ENCODE assay signal across 10 cellular contexts in the genomic region with DNA sequence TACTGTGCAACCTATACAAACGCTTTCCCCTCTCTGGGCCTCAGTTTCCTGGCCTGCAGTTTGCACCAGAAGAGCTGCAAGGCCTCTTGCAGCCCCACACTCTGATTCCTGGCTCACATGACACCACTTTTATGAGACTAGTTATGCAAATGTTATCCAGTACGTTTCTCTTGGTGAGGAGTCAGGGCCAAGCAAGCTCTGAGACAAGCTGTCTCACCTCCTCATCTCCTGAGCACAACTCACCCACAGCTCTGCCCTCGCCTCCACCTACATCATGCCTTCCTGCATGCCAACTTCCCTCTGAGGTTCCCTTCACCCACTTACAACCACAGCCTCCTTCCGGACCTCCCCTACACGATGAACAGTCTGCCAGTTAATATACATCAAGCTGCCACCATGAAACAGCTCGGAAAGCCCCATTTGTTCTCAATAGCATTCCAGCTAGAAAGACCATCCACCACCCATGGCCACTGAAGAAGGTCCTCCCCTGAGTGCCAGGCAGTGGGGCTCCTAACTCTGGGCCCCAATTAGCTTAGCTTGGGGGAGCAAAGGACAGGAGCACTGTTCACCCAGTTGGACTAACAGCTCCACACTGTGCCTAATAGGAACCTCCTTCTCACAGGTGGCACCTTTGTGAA. TPM values are rescaled to one million over a fixed set of nuclear protein-coding genes. Genes with fewer than 3 reads are reported as not detected.
A peak's percentile ranks its signal among the peaks of the same experiment; 100 is the strongest.
DNase-seq lines count a peak whose midpoint lies in the region; ATAC-seq and TF ChIP-seq lines count a peak whose summit lies in the region.
"Had no signal": no experiment of that assay in that cellular context is flagged by ENCODE, and none has a peak within 500 bp of the region (broad histone marks: within the 10 kb centered on the region; RNA-seq: fewer than 3 reads in every experiment).

No MANE protein-coding gene starts in this region.

- H3K27me3 ChIP-seq in DND-41 (ENCODE audit: insufficient read depth, low read length, poor library complexity) (peaks cover 10% of the 10 kb centered on the region), MG63 (no peaks in the 10 kb centered on the region; the same call in 1 of the 2 replicates)

- no peak overlapping the region for H3K4me3 ChIP-seq in DND-41 (ENCODE audit: low read depth in 1 of 2, low read length in 2 of 2)
- H3K4me3 ChIP-seq in MG63, result no peak overlapping the region
- H3K4me3 ChIP-seq: K562 had no signal

- H3K9me3 ChIP-seq in DND-41 (ENCODE audit: insufficient read depth, low read length, severe bottlenecking) (no peaks in the 10 kb centered on the region), MG63 (peaks cover 9% of the 10 kb centered on the region)

- peaks cover 7% of the 10 kb centered on the region for H3K9me3 Mint-ChIP-seq in activated CD4-positive, alpha-beta T cell treated with anti-CD3 and anti-CD28 coated beads, Interleukin-2, amount 10 ng/mL, durations not matched to agents 24 days and 14 days
- no peaks in the 10 kb centered on the region for H3K9me3 Mint-ChIP-seq in memory B cell
- H3K9me3 Mint-ChIP-seq: nephron had no signal

- H3K27ac Mint-ChIP-seq in activated CD4-positive, alpha-beta T cell treated with anti-CD3 and anti-CD28 coated beads, Interleukin-2, amount 10 ng/mL, durations not matched to agents 24 days and 14 days, result peak overlapping the region; percentile 82
- peak overlapping the region; percentile 86 for H3K27ac Mint-ChIP-seq in memory B cell
- H3K27ac Mint-ChIP-seq: nephron had no signal

- peaks cover 3% of the 10 kb centered on the region for H3K36me3 Mint-ChIP-seq in activated CD4-positive, alpha-beta T cell treated with anti-CD3 and anti-CD28 coated beads, Interleukin-2, amount 10 ng/mL, durations not matched to agents 24 days and 14 days (ENCODE audit: low read depth)
- H3K36me3 Mint-ChIP-seq in memory B cell, result no peaks in the 10 kb centered on the region

- peak; percentile 95 for ATAC-seq in DND-41 (ENCODE audit: insufficient read depth, low read depth)
- ATAC-seq in HG03060 (IDR thresholded peaks at IDR 0.05; ENCODE audit: low read depth, unreplicated experiment), result peak; percentile 30
- peak; percentile 88 for ATAC-seq in memory B cell (ENCODE audit: low read depth)
- ATAC-seq in GM21360 (IDR thresholded peaks at IDR 0.05; ENCODE audit: unreplicated experiment), result no peak
- ATAC-seq: K562 had no signal

- TF ChIP-seq CTCF in DND-41 (IDR thresholded peaks at IDR 0.05; ENCODE audit: borderline replicate concordance, extremely low read depth, low read length, poor library complexity, severe bottlenecking), result no peak

- H3K4me3 Mint-ChIP-seq in activated CD4-positive, alpha-beta T cell treated with anti-CD3 and anti-CD28 coated beads, Interleukin-2, amount 10 ng/mL, durations not matched to agents 24 days and 14 days, result peak overlapping the region; percentile 9
- peak overlapping the region; percentile 39 for H3K4me3 Mint-ChIP-seq in memory B cell
- H3K4me3 Mint-ChIP-seq: nephron had no signal

- no peak overlapping the region for H3K4me2 ChIP-seq in DND-41 (ENCODE audit: insufficient read depth, low read length)

- H3K36me3 ChIP-seq in DND-41 (ENCODE audit: insufficient read depth, low read length), result no peaks in the 10 kb centered on the region
- H3K36me3 ChIP-seq in MG63, result no peaks in the 10 kb centered on the region

- no peaks in the 10 kb centered on the region for H3K27me3 Mint-ChIP-seq in activated CD4-positive, alpha-beta T cell treated with anti-CD3 and anti-CD28 coated beads, Interleukin-2, amount 10 ng/mL, durations not matched to agents 24 days and 14 days
- no peaks in the 10 kb centered on the region for H3K27me3 Mint-ChIP-seq in memory B cell

- H3K4me1 ChIP-seq in DND-41 (ENCODE audit: insufficient read depth, low read length), result peaks cover 9% of the 10 kb centered on the region

- no peak overlapping the region for H3K27ac ChIP-seq in DND-41 (ENCODE audit: low read length)

- H4K20me1 ChIP-seq in DND-41 (ENCODE audit: insufficient read depth, low read length), result no peaks in the 10 kb centered on the region

- no peak overlapping the region for H2AFZ ChIP-seq in DND-41 (ENCODE audit: low read depth, low read length)

- H3K9ac ChIP-seq in DND-41 (ENCODE audit: low read depth, low read length), result no peak overlapping the region

- H3K79me2 ChIP-seq in DND-41 (ENCODE audit: insufficient read depth, low read length), result no peaks in the 10 kb centered on the region

- H3K4me1 Mint-ChIP-seq in activated CD4-positive, alpha-beta T cell treated with anti-CD3 and anti-CD28 coated beads, Interleukin-2, amount 10 ng/mL, durations not matched to agents 24 days and 14 days, result peaks cover 49% of the 10 kb centered on the region
- peaks cover 56% of the 10 kb centered on the region for H3K4me1 Mint-ChIP-seq in memory B cell

- DNase-seq in DND-41, result peak; percentile 52
- DNase-seq in activated CD4-positive, alpha-beta T cell treated with anti-CD3 and anti-CD28 coated beads, Interleukin-2, amount 10 ng/mL, durations not matched to agents 24 days and 14 days, result peak; percentile 75
- peak in 1 of 2 donors; percentile 59 for DNase-seq in memory B cell (ENCODE audit: low spot score in 2 of 2)
- DNase-seq in HK-2 (ENCODE audit: unreplicated experiment), result no peak
- no peak for DNase-seq in MG63
- DNase-seq in NCI-H2107 treated with DMSO at 0.1 percent for 48 hours (lab: John Stamatoyannopoulos, UW; ENCODE audit: unreplicated experiment), result no peak

- intact Hi-C loops in activated CD4-positive, alpha-beta T cell treated with anti-CD3 and anti-CD28 coated beads, Interleukin-2, amount 10 ng/mL, durations not matched to agents 24 days and 14 days (cut with micrococcal nuclease), result loop anchor here (1.0 kb wide), 1 partner anchor 15 kb away; no protein-coding TSS in a partner anchor

RNA-seq across cellular contexts. Expression of gene CRYGS, which starts 25.0 kb away (rescaled TPM):
- 4.4 and 4.8 TPM in 2 replicates for total RNA-seq in activated CD4-positive, alpha-beta T cell treated with anti-CD3 and anti-CD28 coated beads, Interleukin-2, amount 10 ng/mL, durations not matched to agents 24 days and 14 days
- total RNA-seq in MG63 (2014; rRNA removed; shearing (Covaris generic); ENCODE audit: low replicate concordance), result 0.66 TPM in 1 of 2 replicates, not detected in the other

RNA-seq across cellular contexts. Expression of gene TBCCD1, which starts 48.0 kb away (rescaled TPM):
- 20.9 and 21.4 TPM in 2 replicates for total RNA-seq in activated CD4-positive, alpha-beta T cell treated with anti-CD3 and anti-CD28 coated beads, Interleukin-2, amount 10 ng/mL, durations not matched to agents 24 days and 14 days
- 21.5 and 24.1 TPM in 2 replicates for total RNA-seq in MG63 (2014; rRNA removed; shearing (Covaris generic); ENCODE audit: low replicate concordance)

RNA-seq across cellular contexts. Expression of gene DNAJB11, which starts 51.4 kb away (rescaled TPM):
- 74.0 and 77.7 TPM in 2 replicates for total RNA-seq in activated CD4-positive, alpha-beta T cell treated with anti-CD3 and anti-CD28 coated beads, Interleukin-2, amount 10 ng/mL, durations not matched to agents 24 days and 14 days
- total RNA-seq in MG63 (2014; rRNA removed; shearing (Covaris generic); ENCODE audit: low replicate concordance), result 63.1 and 86.8 TPM in 2 replicates

Comparison
In these comparisons a context has a peak if more than half of its experiments do, and no peak if none do; other contexts are left out.
1. DNase-seq: peak in DND-41 (single experiment) and activated CD4-positive, alpha-beta T cell treated with anti-CD3 and anti-CD28 coated beads, Interleukin-2, amount 10 ng/mL, durations not matched to agents 24 days and 14 days (single experiment); none in HK-2 (single experiment), MG63 (single experiment) and NCI-H2107 treated with DMSO at 0.1 percent for 48 hours (single experiment).